In genomic region chr17:7572588-7573323, GRCh38 we compare ENCODE assay signal across 1 cellular context.
TF ChIP-seq lines count a peak whose summit lies in the region.

No MANE protein-coding gene starts in this region.

TF ChIP-seq in HEK293, 187 proteins besides CTCF, POLR2A, EP300 and RAD21 (continued from another document and continues in another):
- TF ChIP-seq ZNF488 (tag by site-specific recombination; IDR thresholded peaks at IDR 0.05) (no peak), ZNF292 (tag by site-specific recombination; IDR thresholded peaks at IDR 0.05; ENCODE audit: borderline replicate concordance, low read depth) (no peak), ZNF521 (tag by site-specific recombination; IDR thresholded peaks at IDR 0.05) (no peak), ZFP69B (tag by site-specific recombination; IDR thresholded peaks at IDR 0.05) (no peak), ZBTB1 (tag by site-specific recombination; IDR thresholded peaks at IDR 0.05) (no peak), ZNF248 (tag by site-specific recombination; IDR thresholded peaks at IDR 0.05) (no peak), TSHZ1 (tag by site-specific recombination; IDR thresholded peaks at IDR 0.05; ENCODE audit: borderline replicate concordance) (peak; percentile 51; the same call in 1 of the 2 replicates), ZNF549 (tag by site-specific recombination; IDR thresholded peaks at IDR 0.05) (no peak), RBAK (tag by site-specific recombination; IDR thresholded peaks at IDR 0.05) (no peak), ZNF473 (tag by site-specific recombination; IDR thresholded peaks at IDR 0.05) (no peak), ZNF704 (tag by site-specific recombination; IDR thresholded peaks at IDR 0.05) (0 out of 2 replicates have a peak, but pooled peaks have one; percentile 11), ZNF433 (tag by site-specific recombination; IDR thresholded peaks at IDR 0.05; ENCODE audit: low read depth) (no peak), HOXA7 (CRISPR knock-in tag; IDR thresholded peaks at IDR 0.05; ENCODE audit: borderline replicate concordance) (no peak), ZNF37A (tag by site-specific recombination; IDR thresholded peaks at IDR 0.05) (0 out of 2 replicates have a peak, but pooled peaks have one; percentile 20), ZNF362 (tag by site-specific recombination; IDR thresholded peaks at IDR 0.05) (no peak), ZSCAN18 (tag by site-specific recombination; IDR thresholded peaks at IDR 0.05) (no peak), ZNF211 (tag by site-specific recombination; IDR thresholded peaks at IDR 0.05; ENCODE audit: low read depth) (no peak), ZNF514 (tag by site-specific recombination; IDR thresholded peaks at IDR 0.05) (no peak), ZNF768 (tag by site-specific recombination; IDR thresholded peaks at IDR 0.05) (no peak; the same call in 1 of the 2 replicates), ZNF513 (tag by site-specific recombination; IDR thresholded peaks at IDR 0.05) (no peak), ZNF658 (tag by site-specific recombination; IDR thresholded peaks at IDR 0.05) (no peak), ZNF560 (tag by site-specific recombination; IDR thresholded peaks at IDR 0.05; ENCODE audit: borderline replicate concordance) (no peak), ZNF10 (tag by site-specific recombination; IDR thresholded peaks at IDR 0.05) (no peak), GLIS2 (tag by site-specific recombination; IDR thresholded peaks at IDR 0.05) (no peak), HIC1 (tag by site-specific recombination; IDR thresholded peaks at IDR 0.05) (no peak), ZFP3 (tag by site-specific recombination; IDR thresholded peaks at IDR 0.05; ENCODE audit: low read depth) (no peak), ZNF610 (tag by site-specific recombination; IDR thresholded peaks at IDR 0.05; ENCODE audit: borderline replicate concordance) (0 out of 2 replicates have a peak, but pooled peaks have one; percentile 45), ZBTB44 (tag by site-specific recombination; IDR thresholded peaks at IDR 0.05) (no peak), ZBTB6 (tag by site-specific recombination; IDR thresholded peaks at IDR 0.05) (no peak), KLF1 (tag by site-specific recombination; IDR thresholded peaks at IDR 0.05) (peak; percentile 14; the same call in 1 of the 2 replicates), ZNF223 (tag by site-specific recombination; IDR thresholded peaks at IDR 0.05) (peak; percentile 57; the same call in 1 of the 2 replicates), ZNF48 (tag by site-specific recombination; IDR thresholded peaks at IDR 0.05) (no peak), ZNF530 (tag by site-specific recombination; IDR thresholded peaks at IDR 0.05; ENCODE audit: low read depth) (no peak), ZNF654 (tag by site-specific recombination; IDR thresholded peaks at IDR 0.05; ENCODE audit: low read depth) (no peak), ZNF416 (tag by site-specific recombination; IDR thresholded peaks at IDR 0.05) (no peak), ZNF354C (tag by site-specific recombination; IDR thresholded peaks at IDR 0.05; ENCODE audit: borderline replicate concordance, low read depth) (no peak), ZNF645 (tag by site-specific recombination; IDR thresholded peaks at IDR 0.05) (no peak; the same call in 1 of the 2 replicates), ELK4 (IDR thresholded peaks at IDR 0.05; ENCODE audit: borderline replicate concordance, low read depth, low read length) (no peak; the same call in 1 of the 2 replicates), ZNF157 (tag by site-specific recombination; IDR thresholded peaks at IDR 0.05) (no peak), ZNF16 (tag by site-specific recombination; IDR thresholded peaks at IDR 0.05; ENCODE audit: low read depth) (no peak), ZNF561 (tag by site-specific recombination; IDR thresholded peaks at IDR 0.05; ENCODE audit: borderline replicate concordance) (no peak), KLF16 (tag by site-specific recombination; IDR thresholded peaks at IDR 0.05) (peak; percentile 61; the same call in 1 of the 2 replicates), KLF10 (tag by site-specific recombination; IDR thresholded peaks at IDR 0.05) (peak; percentile 21; the same call in 1 of the 2 replicates), ZNF529 (tag by site-specific recombination; IDR thresholded peaks at IDR 0.05; ENCODE audit: insufficient replicate concordance) (no peak), ZNF341 (tag by site-specific recombination; IDR thresholded peaks at IDR 0.05; ENCODE audit: low read depth) (0 out of 2 replicates have a peak, but pooled peaks have one; percentile 4), TCF7L2 (IDR thresholded peaks at IDR 0.05; ENCODE audit: borderline replicate concordance, low read depth, low read length) (no peak), ZNF510 (tag by site-specific recombination; IDR thresholded peaks at IDR 0.05; ENCODE audit: insufficient replicate concordance) (no peak), ZNF571 (tag by site-specific recombination; IDR thresholded peaks at IDR 0.05) (no peak), ZNF114 (tag by site-specific recombination; IDR thresholded peaks at IDR 0.05) (no peak), SETDB1 (IDR thresholded peaks at IDR 0.05; ENCODE audit: insufficient read length, low read length) (no peak)
